Comparison of ENCODE assay signal across 12 cellular contexts in the genomic region with DNA sequence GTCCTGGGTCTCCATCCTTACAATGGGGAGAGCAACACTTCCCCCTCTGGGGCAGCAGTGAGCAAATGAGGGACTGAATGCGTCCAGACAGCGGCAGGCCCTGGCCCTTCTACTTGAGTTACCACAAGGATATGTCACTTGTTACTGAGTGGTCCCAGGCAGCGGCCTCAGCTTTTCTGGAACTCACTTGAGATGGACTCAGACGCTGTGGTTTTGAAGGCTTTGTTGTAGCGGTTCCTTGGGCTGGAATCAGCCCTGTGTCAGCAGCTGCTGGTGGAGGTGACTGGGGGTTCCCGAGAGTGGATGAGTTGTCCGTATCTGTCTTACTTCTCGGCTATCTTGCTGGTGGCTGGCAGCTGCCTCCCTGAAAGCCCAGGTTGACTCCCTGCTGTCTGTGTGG.
DNase-seq lines count a peak whose midpoint lies in the region; ATAC-seq, FAIRE-seq and TF ChIP-seq lines count a peak whose summit lies in the region.
"Had no signal": no experiment of that assay in that cellular context is flagged by ENCODE, and none has a peak within 500 bp of the region (broad histone marks: within the 10 kb centered on the region; RNA-seq: fewer than 3 reads in every experiment).

No MANE protein-coding gene starts in this region.

- ATAC-seq in HG03354 (IDR thresholded peaks at IDR 0.05; ENCODE audit: poor library complexity, severe bottlenecking, unreplicated experiment) (peak; percentile 71), HG03565 (IDR thresholded peaks at IDR 0.05; ENCODE audit: unreplicated experiment) (no peak)
- ATAC-seq in activated T-helper 17 cell treated with anti-CD3 and anti-CD28 coated beads, Interleukin-2, amount 50 U/mL, for 72 hours (replicated peaks) = peak; percentile 73
- ATAC-seq: left lobe of liver had no signal

- no peak for FAIRE-seq in D721Med (lab: Jason Lieb, UNC)

- TF ChIP-seq CTCF in D721Med (IDR thresholded peaks at IDR 0.05; ENCODE audit: insufficient read depth, missing control alignments) = no peak

- H3K27ac Mint-ChIP-seq in activated T-helper 17 cell treated with anti-CD3 and anti-CD28 coated beads, Interleukin-2, amount 50 U/mL, for 72 hours = peak overlapping the region; percentile 97

- H3K27me3 Mint-ChIP-seq in activated T-helper 17 cell treated with anti-CD3 and anti-CD28 coated beads, Interleukin-2, amount 50 U/mL, for 72 hours = no peaks in the 10 kb centered on the region

- peaks cover 34% of the 10 kb centered on the region for H3K4me1 Mint-ChIP-seq in activated T-helper 17 cell treated with anti-CD3 and anti-CD28 coated beads, Interleukin-2, amount 50 U/mL, for 72 hours

- H3K36me3 Mint-ChIP-seq in activated T-helper 17 cell treated with anti-CD3 and anti-CD28 coated beads, Interleukin-2, amount 50 U/mL, for 72 hours (ENCODE audit: low read depth) = peaks cover 18% of the 10 kb centered on the region

- H3K4me3 Mint-ChIP-seq in activated T-helper 17 cell treated with anti-CD3 and anti-CD28 coated beads, Interleukin-2, amount 50 U/mL, for 72 hours = peak overlapping the region; percentile 76

- no peaks in the 10 kb centered on the region for H3K9me3 Mint-ChIP-seq in activated T-helper 17 cell treated with anti-CD3 and anti-CD28 coated beads, Interleukin-2, amount 50 U/mL, for 72 hours

- DNase-seq in DMS79 (lab: John Stamatoyannopoulos, UW) (peak; percentile 84), myocyte (ENCODE audit: low read depth) (peak; percentile 90), D721Med (ENCODE audit: insufficient read length, low spot score) (no peak), cerebellum (ENCODE audit: low spot score) (no peak), AG20443 (ENCODE audit: low spot score) (no peak)
- DNase-seq: activated naive CD4-positive, alpha-beta T cell treated with anti-CD3 and anti-CD28 coated beads, Interleukin-2, amount 50 U/mL, for 16 hours; MM.1S; SIG-M5 had no signal

Comparison
In these comparisons a context has a peak if more than half of its experiments do, and no peak if none do; other contexts are left out.
1. DNase-seq: peak in DMS79 (single experiment) and myocyte (single experiment); none in D721Med (single experiment), cerebellum (single experiment) and AG20443 (single experiment).